Comparison of ENCODE assay signal across 16 cellular contexts in the genomic region with DNA sequence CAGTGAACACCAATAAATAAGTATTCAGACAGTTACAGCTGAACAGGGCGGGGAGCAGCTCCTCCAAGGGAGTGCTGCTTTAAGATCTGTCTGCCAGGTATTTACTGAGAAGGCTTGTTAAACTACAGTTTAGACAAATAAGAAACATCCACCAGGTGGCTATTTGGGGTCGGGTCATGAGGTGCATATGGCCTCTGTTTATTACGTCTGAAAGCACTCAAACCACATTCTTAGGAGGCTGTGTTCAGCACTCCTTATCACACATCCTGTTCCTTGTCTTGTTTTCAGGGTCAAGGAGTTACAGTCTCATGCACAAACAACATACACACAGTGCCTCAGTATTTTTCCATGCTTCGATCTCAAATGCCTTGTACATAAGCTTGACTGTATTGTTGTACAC.
DNase-seq lines count a peak whose midpoint lies in the region; ATAC-seq and TF ChIP-seq lines count a peak whose summit lies in the region.
"Had no signal": no experiment of that assay in that cellular context is flagged by ENCODE, and none has a peak within 500 bp of the region (broad histone marks: within the 10 kb centered on the region; RNA-seq: fewer than 3 reads in every experiment).

No MANE protein-coding gene starts in this region.

- H3F3A ChIP-seq in GM23338 (replicated peaks; ENCODE audit: low read depth): no peaks in the 10 kb centered on the region

- no peak overlapping the region for H3K4me3 Mint-ChIP-seq in GM23338
- H3K4me3 Mint-ChIP-seq: H9 had no signal

- no peaks in the 10 kb centered on the region for H3K4me1 Mint-ChIP-seq in GM23338

- ATAC-seq in GM23338: no peak
- ATAC-seq in GM18873 (IDR thresholded peaks at IDR 0.05; ENCODE audit: low FRiP score, unreplicated experiment): no peak
- ATAC-seq: A549 had no signal

- no peak overlapping the region for H3K27ac ChIP-seq in GM23338 (ENCODE audit: low read depth)
- H3K27ac ChIP-seq: A549, PC-9, SK-N-MC had no signal

- 0 out of 2 replicates have a peak, but pooled peaks cover 1% of the 10 kb centered on the region for H3K36me3 ChIP-seq in GM23338 (ENCODE audit: insufficient read depth)

- H3K4me2 ChIP-seq in GM23338: no peak overlapping the region
- H3K4me2 ChIP-seq: A549, PC-9 had no signal

- H3K79me2 ChIP-seq in GM23338 (replicated peaks; ENCODE audit: insufficient read depth): no peaks in the 10 kb centered on the region

- no peaks in the 10 kb centered on the region for H4K20me1 ChIP-seq in GM23338 (replicated peaks; ENCODE audit: insufficient read depth)

- DNase-seq in GM23338 (ENCODE audit: low spot score) (peak; percentile 9), NCI-H226 (peak; percentile 62), choroid plexus epithelial cell (ENCODE audit: low read depth) (peak; percentile 28), islet precursor cell (peak; percentile 66), NCI-H1105 (lab: John Stamatoyannopoulos, UW) (no peak), foreskin fibroblast (no peak), COLO829 (ENCODE audit: low spot score) (no peak)
- DNase-seq: DMS79, H9, Kasumi-1, NCI-H146, NCI-H69 had no signal

- no peaks in the 10 kb centered on the region for H3K4me1 ChIP-seq in GM23338 (ENCODE audit: insufficient read depth)
- H3K4me1 ChIP-seq: A549 had no signal

- peaks cover 12% of the 10 kb centered on the region for H3K36me3 Mint-ChIP-seq in GM23338 (ENCODE audit: low read depth)

- H3K27ac Mint-ChIP-seq in GM23338: no peak overlapping the region
- H3K27ac Mint-ChIP-seq: H9 had no signal

- H3K27me3 Mint-ChIP-seq in GM23338 (ENCODE audit: insufficient read depth, low read depth, poor library complexity): peaks cover 3% of the 10 kb centered on the region

- H3K27me3 ChIP-seq in GM23338 (ENCODE audit: insufficient read depth): no peaks in the 10 kb centered on the region

- no peak overlapping the region for H2AFZ ChIP-seq in GM23338
- H2AFZ ChIP-seq: PC-9 had no signal

- 0 out of 2 replicates have a peak, but pooled peaks cover 5% of the 10 kb centered on the region for H3K9me2 ChIP-seq in GM23338 (ENCODE audit: insufficient read depth)

- H3K4me3 ChIP-seq in GM23338 (no peak overlapping the region), choroid plexus epithelial cell (ENCODE audit: low read depth, low read length) (no peak overlapping the region), foreskin fibroblast (ENCODE audit: low read depth in 1 of 2, low read length in 2 of 2) (no peak overlapping the region)
- H3K4me3 ChIP-seq: A549, PC-9, SK-N-MC had no signal

- H3K9me3 Mint-ChIP-seq in GM23338: peaks cover 10% of the 10 kb centered on the region

- TF ChIP-seq CTCF in GM23338 (conservative IDR thresholded peaks at IDR 0.05; ENCODE audit: low read depth in 2 of 2): no peak
- TF ChIP-seq CTCF in choroid plexus epithelial cell (conservative IDR thresholded peaks at IDR 0.05; ENCODE audit: low read depth, low read length): no peak
- TF ChIP-seq CTCF in foreskin fibroblast (IDR thresholded peaks at IDR 0.05; ENCODE audit: low read depth, low read length): no peak

TF ChIP-seq in GM23338, 12 proteins besides CTCF, POLR2A, EP300 and RAD21 (continues in another document):
- TF ChIP-seq, protein P1, sequence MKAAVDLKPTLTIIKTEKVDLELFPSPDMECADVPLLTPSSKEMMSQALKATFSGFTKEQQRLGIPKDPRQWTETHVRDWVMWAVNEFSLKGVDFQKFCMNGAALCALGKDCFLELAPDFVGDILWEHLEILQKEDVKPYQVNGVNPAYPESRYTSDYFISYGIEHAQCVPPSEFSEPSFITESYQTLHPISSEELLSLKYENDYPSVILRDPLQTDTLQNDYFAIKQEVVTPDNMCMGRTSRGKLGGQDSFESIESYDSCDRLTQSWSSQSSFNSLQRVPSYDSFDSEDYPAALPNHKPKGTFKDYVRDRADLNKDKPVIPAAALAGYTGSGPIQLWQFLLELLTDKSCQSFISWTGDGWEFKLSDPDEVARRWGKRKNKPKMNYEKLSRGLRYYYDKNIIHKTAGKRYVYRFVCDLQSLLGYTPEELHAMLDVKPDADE (IDR thresholded peaks at IDR 0.05): no peak
- TF ChIP-seq JUNB (IDR thresholded peaks at IDR 0.05; ENCODE audit: unreplicated experiment): no peak
- no peak for TF ChIP-seq NANOG (IDR thresholded peaks at IDR 0.05; ENCODE audit: borderline replicate concordance)
- no peak for TF ChIP-seq ZNF331 (CRISPR knock-in tag; IDR thresholded peaks at IDR 0.05; ENCODE audit: low read depth)
- no peak for TF ChIP-seq STAT1 (IDR thresholded peaks at IDR 0.05; ENCODE audit: unreplicated experiment)
- TF ChIP-seq EZH2phosphoT487 (IDR thresholded peaks at IDR 0.05; ENCODE audit: unreplicated experiment): no peak
- no peak for TF ChIP-seq ZNF114 (CRISPR knock-in tag; IDR thresholded peaks at IDR 0.05)
- no peak for TF ChIP-seq EZH2 (IDR thresholded peaks at IDR 0.05; ENCODE audit: low read depth, unreplicated experiment)
- no peak for TF ChIP-seq REST (IDR thresholded peaks at IDR 0.05; ENCODE audit: unreplicated experiment)

Comparison
In these comparisons a context has a peak if more than half of its experiments do, and no peak if none do; other contexts are left out.
1. DNase-seq: peak in GM23338 (single experiment), NCI-H226 (single experiment), choroid plexus epithelial cell (single experiment) and islet precursor cell (single experiment); none in NCI-H1105 (single experiment), foreskin fibroblast (0 of 2) and COLO829 (single experiment).